In the genomic region with DNA sequence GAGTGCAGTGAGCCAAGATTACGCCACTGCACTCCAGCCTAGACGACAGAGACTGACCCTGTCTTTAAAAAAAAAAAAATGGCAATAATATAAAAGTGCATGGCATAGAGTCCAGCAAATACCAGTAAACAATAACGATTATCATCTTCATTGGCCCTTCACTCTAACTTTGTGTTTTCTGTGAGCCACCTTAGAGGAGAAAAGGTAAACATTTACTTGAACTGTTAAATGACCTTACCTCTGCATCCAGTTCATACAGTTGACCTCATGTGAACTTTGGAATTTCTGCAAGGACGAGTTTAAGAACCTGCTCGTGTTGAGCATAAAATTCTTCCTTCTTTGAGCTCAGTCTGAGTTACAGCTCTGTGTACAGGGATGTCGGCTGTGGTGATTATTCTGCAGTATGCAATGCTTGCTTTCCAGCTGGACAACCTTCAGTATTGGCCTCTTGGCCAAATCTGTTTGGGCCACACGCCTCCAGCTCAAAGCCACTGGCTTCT, we compare ENCODE assay signal across 21 cellular contexts. TPM values are rescaled to one million over a fixed set of nuclear protein-coding genes. Genes with fewer than 3 reads are reported as not detected.
A peak's percentile ranks its signal among the peaks of the same experiment; 100 is the strongest.
DNase-seq lines count a peak whose midpoint lies in the region; ATAC-seq and TF ChIP-seq lines count a peak whose summit lies in the region.
"Had no signal": no experiment of that assay in that cellular context is flagged by ENCODE, and none has a peak within 500 bp of the region (broad histone marks: within the 10 kb centered on the region; RNA-seq: fewer than 3 reads in every experiment).

No MANE protein-coding gene starts in this region.

- H3K9me3 ChIP-seq in heart left ventricle (no peaks in the 10 kb centered on the region), mesenchymal stem cell (ENCODE audit: control insufficient read depth, low read length) (no peaks in the 10 kb centered on the region), aorta (ENCODE audit: control insufficient read depth, low read length) (no peaks in the 10 kb centered on the region)
- H3K9me3 ChIP-seq: adrenal gland, thoracic aorta had no signal

- no peak overlapping the region for H3K18ac ChIP-seq in mesenchymal stem cell (ENCODE audit: low read depth in 1 of 2, low read length in 2 of 2)

- H3K23ac ChIP-seq in mesenchymal stem cell (ENCODE audit: low read length in 2 of 2), result no peak overlapping the region

- no peak overlapping the region for H4K91ac ChIP-seq in mesenchymal stem cell (ENCODE audit: low read length)

- H3K4me2 ChIP-seq in mesenchymal stem cell (ENCODE audit: low read length, poor library complexity, severe bottlenecking), result no peak overlapping the region

- no peak overlapping the region for H2BK15ac ChIP-seq in mesenchymal stem cell (ENCODE audit: low read depth, poor library complexity, severe bottlenecking)

- ATAC-seq in Right ventricle myocardium inferior (peak; percentile 87), heart left ventricle (peak; percentile 50 to 83 (median 62)), aorta (ENCODE audit: low FRiP score) (peak; percentile 75), GM19463 (IDR thresholded peaks at IDR 0.05; ENCODE audit: unreplicated experiment) (no peak)

- DNase-seq in Right ventricle myocardium inferior (ENCODE audit: missing footprints) (no peak), cardiac septum (ENCODE audit: low spot score) (no peak), heart left ventricle (peak in 2 of 5 donors; percentile 36 to 37), mesenchymal stem cell (no peak), aorta (no peak), superior temporal gyrus (ENCODE audit: extremely low spot score) (no peak)
- DNase-seq in stimulated activated CD4-positive, alpha-beta T cell treated with anti-CD3 and anti-CD28 coated beads, Interleukin-12 subunit alpha, Interleukin-12 subunit beta, amount 100 ng/mL, for 4 hours, result no peak
- DNase-seq: 8988T; activated CD4-positive, alpha-beta T cell treated with anti-CD3 and anti-CD28 coated beads for 4 hours; activated effector memory CD4-positive, alpha-beta T cell treated with anti-CD3 and anti-CD28 coated beads, Interleukin-2, amount 50 U/mL, for 16 hours; central memory CD4-positive, alpha-beta T cell; effector memory CD4-positive, alpha-beta T cell; kidney glomerular epithelial cell; NCI-H1436; NCI-H774 had no signal

- H3K4me3 ChIP-seq in heart left ventricle (no peak overlapping the region), mesenchymal stem cell (ENCODE audit: insufficient read depth in 1 of 2, low read depth in 1 of 2, low read length in 2 of 2) (no peak overlapping the region), aorta (ENCODE audit: low read length in 2 of 2) (no peak overlapping the region)
- H3K4me3 ChIP-seq: adrenal gland, thoracic aorta had no signal

- TF ChIP-seq POLR2A in heart left ventricle (IDR thresholded peaks at IDR 0.05), result no peak

- H3K27me3 ChIP-seq in heart left ventricle, result no peaks in the 10 kb centered on the region
- no peaks in the 10 kb centered on the region for H3K27me3 ChIP-seq in mesenchymal stem cell (ENCODE audit: control insufficient read depth in 1 of 2, insufficient read depth in 1 of 2, low read length in 2 of 2)
- no peaks in the 10 kb centered on the region for H3K27me3 ChIP-seq in aorta (ENCODE audit: control insufficient read depth in 1 of 2, insufficient read depth in 2 of 2, low read length in 1 of 2)
- H3K27me3 ChIP-seq: adrenal gland had no signal

- TF ChIP-seq CTCF in heart left ventricle (IDR thresholded peaks at IDR 0.05), result no peak

- H3K36me3 ChIP-seq in heart left ventricle (peaks cover 0 to 38% (median 12%) of the 10 kb centered on the region in 9 donors), mesenchymal stem cell (ENCODE audit: control insufficient read depth in 1 of 2, insufficient read depth in 2 of 2, low read depth in 1 of 2, low read length in 2 of 2) (peaks cover 0 to 68% of the 10 kb centered on the region in 2 experiments), aorta (ENCODE audit: control insufficient read depth in 1 of 2, insufficient read depth in 2 of 2, low read length in 1 of 2) (peaks cover 0 to 4% of the 10 kb centered on the region in 2 donors)
- H3K36me3 ChIP-seq: adrenal gland, thoracic aorta had no signal

- no peak overlapping the region for H2AFZ ChIP-seq in mesenchymal stem cell (ENCODE audit: low read depth, low read length)
- H2AFZ ChIP-seq: parathyroid adenoma had no signal

- no peak overlapping the region for H3K4ac ChIP-seq in mesenchymal stem cell (ENCODE audit: low read depth in 1 of 2, low read length in 2 of 2)

- peaks cover 6% of the 10 kb centered on the region for H3K79me1 ChIP-seq in mesenchymal stem cell (replicated peaks; ENCODE audit: low read length, poor library complexity, severe bottlenecking)

- H3K27ac ChIP-seq in heart left ventricle (peak overlapping the region in 5 of 12 donors; percentile 5 to 26 (median 18)), mesenchymal stem cell (ENCODE audit: low read length, poor library complexity, severe bottlenecking) (peak overlapping the region; percentile 52), aorta (ENCODE audit: low read depth in 1 of 2, low read length in 2 of 2) (peak overlapping the region in 1 of 2 donors; percentile 57)
- H3K27ac ChIP-seq: parathyroid adenoma had no signal

- no peak overlapping the region for H2AK5ac ChIP-seq in mesenchymal stem cell (ENCODE audit: low read length, severe bottlenecking)

- H2BK5ac ChIP-seq in mesenchymal stem cell (ENCODE audit: low read depth, low read length, poor library complexity, severe bottlenecking), result no peak overlapping the region

- no peak overlapping the region for H3K14ac ChIP-seq in mesenchymal stem cell (ENCODE audit: low read length in 2 of 2)

- no peak overlapping the region for H2BK120ac ChIP-seq in mesenchymal stem cell (ENCODE audit: low read depth, low read length)

- H2BK12ac ChIP-seq in mesenchymal stem cell (ENCODE audit: low read length in 2 of 2), result no peak overlapping the region

- 62 to 66% (median 65%) methylated on average over 7 of the region's 7 CpGs for WGBS in heart left ventricle, 4 donors
- 92% methylated on average over 5 of the region's 7 CpGs for WGBS in mesenchymal stem cell
- 28 to 32% methylated on average over 7 of the region's 7 CpGs for WGBS in aorta, 2 donors

- H3K9ac ChIP-seq in mesenchymal stem cell (ENCODE audit: low read length), result no peak overlapping the region
- H3K9ac ChIP-seq: parathyroid adenoma had no signal

- intact Hi-C loops in Right ventricle myocardium inferior (cut with DNase I) (loop anchor here (5.0 kb wide), 1 partner anchor 77 kb away; the partner anchor contains the start of gene ABHD2), cardiac septum (cut with DNase I) (no loop called here), heart left ventricle (cut with DNase I) (loop anchor here in 2 of 10 donors (5.0 kb wide), 2 partner anchors 32 to 37 kb away; no protein-coding TSS in a partner anchor), aorta (cut with DNase I) (no loop called here)

- H4K8ac ChIP-seq in mesenchymal stem cell (ENCODE audit: low read length), result no peak overlapping the region

- peaks cover 3 to 57% (median 39%) of the 10 kb centered on the region in 12 donors for H3K4me1 ChIP-seq in heart left ventricle
- H3K4me1 ChIP-seq in mesenchymal stem cell (ENCODE audit: control insufficient read depth, insufficient read depth, low read depth, low read length), result peaks cover 15% of the 10 kb centered on the region
- peaks cover 9 to 10% of the 10 kb centered on the region in 2 donors for H3K4me1 ChIP-seq in aorta (ENCODE audit: control insufficient read depth in 1 of 2, insufficient read depth in 2 of 2, low read length in 2 of 2)

RNA-seq across cellular contexts. Expression of gene RLBP1, which starts 56.6 kb away (rescaled TPM):
- total RNA-seq in Right ventricle myocardium inferior (not detected), cardiac septum (not detected), heart left ventricle (not detected), aorta (not detected)
- polyA plus RNA-seq in heart left ventricle (not detected), aorta (not detected)
- polyA plus RNA-seq in mesenchymal stem cell (2013, experiment 1 of 2), result not detected
- not detected for polyA plus RNA-seq in mesenchymal stem cell (2013, experiment 2 of 2)
- total RNA-seq: adrenal gland, M059J, thoracic aorta had no signal
- polyA plus RNA-seq: BJ had no signal
